ENCODE assay signal across 10 cellular contexts in the genomic region with DNA sequence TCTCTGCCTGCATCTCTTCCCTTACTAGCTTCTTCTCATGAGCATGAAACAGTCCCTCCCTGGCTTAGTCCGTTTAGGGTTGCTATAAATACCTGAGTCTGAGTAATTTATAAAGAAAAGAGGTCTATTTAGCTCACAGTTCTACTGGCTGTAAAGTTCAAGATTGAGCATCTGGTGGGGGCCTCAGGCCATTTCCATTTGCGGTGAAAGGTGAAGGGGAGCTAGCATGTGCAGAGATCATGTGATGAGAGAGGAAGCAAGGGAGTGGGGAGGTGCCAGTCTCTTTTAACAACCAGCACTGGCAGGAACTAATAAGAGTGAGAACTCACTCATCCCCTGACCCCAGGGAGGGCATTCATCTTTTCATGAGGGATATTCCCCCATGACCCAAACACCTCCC. TPM values are rescaled to one million over a fixed set of nuclear protein-coding genes. Genes with fewer than 3 reads are reported as not detected.
DNase-seq lines count a peak whose midpoint lies in the region; ATAC-seq and TF ChIP-seq lines count a peak whose summit lies in the region.
"Had no signal": no experiment of that assay in that cellular context is flagged by ENCODE, and none has a peak within 500 bp of the region (broad histone marks: within the 10 kb centered on the region; RNA-seq: fewer than 3 reads in every experiment).

No MANE protein-coding gene starts in this region.

- no peaks in the 10 kb centered on the region for H3K79me2 ChIP-seq in PC-3 (ENCODE audit: low read length)

- no peak for TF ChIP-seq POLR2A in stomach (IDR thresholded peaks at IDR 0.05)

- H3K36me3 ChIP-seq in PC-3 (ENCODE audit: low read depth, low read length) (no peaks in the 10 kb centered on the region), stomach (peaks cover 7 to 32% (median 31%) of the 10 kb centered on the region in 4 donors)

- H3K9me3 ChIP-seq in PC-3 (ENCODE audit: low read length) (no peaks in the 10 kb centered on the region), stomach (no peaks in the 10 kb centered on the region)
- H3K9me3 ChIP-seq: tibial nerve had no signal

- CTCF ChIA-PET in PC-3 (lab: Charles Lee), result no interaction called here

- H4K20me1 ChIP-seq in PC-3 (ENCODE audit: low read length), result no peaks in the 10 kb centered on the region

- H3K27ac ChIP-seq in PC-3 (ENCODE audit: low read length) (no peak overlapping the region), stomach (no peak overlapping the region)
- H3K27ac ChIP-seq: tibial nerve had no signal

- H3K4me1 ChIP-seq in PC-3 (ENCODE audit: insufficient read depth, low read length) (no peaks in the 10 kb centered on the region), stomach (peaks cover 0 to 20% (median 0%) of the 10 kb centered on the region in 4 donors)
- H3K4me1 ChIP-seq: tibial nerve had no signal

- no TSS peak for BruUV-seq in PC-3 (replicated peaks; lab: Mats Ljungman, UMichigan)

- no peaks in the 10 kb centered on the region for H3K9me2 ChIP-seq in PC-3 (replicated peaks; ENCODE audit: low read length)

- no peaks in the 10 kb centered on the region for H3K27me3 ChIP-seq in PC-3 (ENCODE audit: low read length)
- no peaks in the 10 kb centered on the region for H3K27me3 ChIP-seq in stomach
- H3K27me3 ChIP-seq: tibial nerve had no signal

- 47 to 81% (median 75%) methylated on average over 2 of the region's 2 CpGs for WGBS in stomach, 5 donors

- DNase-seq in islet precursor cell, result peak; percentile 69
- no peak for DNase-seq in PC-3
- DNase-seq in effector CD8-positive, alpha-beta T cell (lab: John Stamatoyannopoulos, UW), result no peak
- DNase-seq in stomach, result no peak
- DNase-seq in activated CD8-positive, alpha-beta memory T cell treated with anti-CD3 and anti-CD28 coated beads, Interleukin-2, amount 50 U/mL, for 4 hours, result no peak
- DNase-seq: DMS53 had no signal

- no peak overlapping the region for H3K4me3 ChIP-seq in PC-3 (ENCODE audit: low read length)
- no peak overlapping the region for H3K4me3 ChIP-seq in stomach
- H3K4me3 ChIP-seq: tibial nerve had no signal

- ATAC-seq in GM18907 (IDR thresholded peaks at IDR 0.05; ENCODE audit: unreplicated experiment) (peak; percentile 83), GM21576 (IDR thresholded peaks at IDR 0.05; ENCODE audit: unreplicated experiment) (peak; percentile 81), HG03135 (IDR thresholded peaks at IDR 0.05; ENCODE audit: unreplicated experiment) (peak; percentile 45), PC-3 (no peak)

- H2AFZ ChIP-seq in PC-3 (ENCODE audit: low read length), result no peak overlapping the region

- H3K4me2 ChIP-seq in PC-3 (ENCODE audit: low read length), result no peak overlapping the region

- TF ChIP-seq CTCF in PC-3 (conservative IDR thresholded peaks at IDR 0.05; ENCODE audit: low read depth, low read length), result no peak
- no peak for TF ChIP-seq CTCF in stomach (IDR thresholded peaks at IDR 0.05)

- no peaks in the 10 kb centered on the region for H3F3A ChIP-seq in PC-3 (ENCODE audit: low read length, unreplicated experiment)

- intact Hi-C loops in PC-3 (cut with micrococcal nuclease) (no loop called here), stomach (cut with DNase I; ENCODE audit: low total_unique reads) (no loop called here)

- no peak overlapping the region for H3K9ac ChIP-seq in PC-3 (ENCODE audit: low read length)

- POLR2A ChIA-PET in PC-3 (lab: Charles Lee; ENCODE audit: unreplicated experiment), result no interaction called here

- TF ChIP-seq EP300 in stomach (IDR thresholded peaks at IDR 0.05), result no peak

RNA-seq across cellular contexts. Expression of gene RHBDD1, which starts 26.8 kb away (rescaled TPM):
- total RNA-seq in PC-3 (2014; rRNA removed) (7.8 and 9.1 TPM in 2 replicates), stomach (10 to 100 TPM in 3 of 5 donors, 1 to 10 TPM in 2; 5.4 to 31.6 (median 11.7) TPM)
- 1 to 10 TPM; 1.8 to 5.9 (median 4.5) TPM for polyA plus RNA-seq in stomach
